8 cellular contexts compared by ENCODE assay signal in the genomic region with DNA sequence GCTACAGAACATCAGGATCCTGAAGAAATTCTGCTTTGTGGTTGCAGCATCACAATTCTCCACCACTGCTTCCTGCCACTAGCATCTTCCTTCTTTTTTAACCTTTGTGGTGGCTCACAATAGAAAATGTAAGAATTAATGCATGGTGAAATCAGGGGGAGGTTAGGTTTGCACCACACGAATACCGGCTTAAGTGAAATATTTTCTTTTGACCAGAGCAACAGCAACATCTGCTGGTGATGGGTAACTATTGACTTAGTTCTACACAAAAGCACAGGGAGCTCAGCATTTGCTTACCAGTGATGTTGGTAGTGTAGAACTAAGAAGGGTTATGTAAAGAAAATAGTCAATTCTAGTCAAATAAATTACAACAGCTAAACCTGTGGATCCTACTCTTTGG.
DNase-seq lines count a peak whose midpoint lies in the region; ATAC-seq and TF ChIP-seq lines count a peak whose summit lies in the region.

No MANE protein-coding gene starts in this region.

- peak; percentile 74 for ATAC-seq in stimulated activated naive CD8-positive, alpha-beta T cell treated with anti-CD3 and anti-CD28 coated beads, Interleukin-15, amount 100 ng/mL, for 72 hours
- no peak for ATAC-seq in stimulated activated naive CD8-positive, alpha-beta T cell treated with anti-CD3 and anti-CD28 coated beads, Interleukin-15, Interleukin-2, amounts not matched to agents 100 U/mL and 50 U/mL, for 24 hours
- peak; percentile 78 for ATAC-seq in HG02798 (IDR thresholded peaks at IDR 0.05; ENCODE audit: poor library complexity, unreplicated experiment)

- no peaks in the 10 kb centered on the region for H3K4me1 Mint-ChIP-seq in stimulated activated naive CD8-positive, alpha-beta T cell treated with anti-CD3 and anti-CD28 coated beads, Interleukin-15, amount 100 ng/mL, for 72 hours
- H3K4me1 Mint-ChIP-seq in chondrocyte (ENCODE audit: low read depth), result peaks cover 9% of the 10 kb centered on the region
- peaks cover 5% of the 10 kb centered on the region for H3K4me1 Mint-ChIP-seq in osteocyte (ENCODE audit: unreplicated experiment)

- peak in 1 of 2 donors; percentile 5 for DNase-seq in stimulated activated naive CD8-positive, alpha-beta T cell treated with anti-CD3 and anti-CD28 coated beads, Interleukin-15, amount 100 ng/mL, for 72 hours
- DNase-seq in stimulated activated naive CD8-positive, alpha-beta T cell treated with anti-CD3 and anti-CD28 coated beads, Interleukin-15, Interleukin-2, amounts not matched to agents 100 U/mL and 50 U/mL, for 24 hours, result no peak
- DNase-seq in NCI-H510A treated with DMSO at 0.1 percent for 48 hours (lab: John Stamatoyannopoulos, UW) (peak; percentile 57), chondrocyte (ENCODE audit: low spot score) (no peak), osteocyte (ENCODE audit: extremely low spot score, unreplicated experiment) (no peak)
- DNase-seq in activated effector memory CD4-positive, alpha-beta T cell treated with Interleukin-2 at 50 U/mL for 16 hours, result no peak
- DNase-seq in activated CD4-positive, alpha-beta T cell treated with anti-CD3 and anti-CD28 coated beads, Interleukin-2, amount 50 U/mL, for 1 hour, result no peak

- no peaks in the 10 kb centered on the region for H3K27me3 Mint-ChIP-seq in stimulated activated naive CD8-positive, alpha-beta T cell treated with anti-CD3 and anti-CD28 coated beads, Interleukin-15, amount 100 ng/mL, for 72 hours
- H3K27me3 Mint-ChIP-seq in chondrocyte (ENCODE audit: low read depth) (no peaks in the 10 kb centered on the region), osteocyte (ENCODE audit: unreplicated experiment) (no peaks in the 10 kb centered on the region)

- H3K4me3 Mint-ChIP-seq in stimulated activated naive CD8-positive, alpha-beta T cell treated with anti-CD3 and anti-CD28 coated beads, Interleukin-15, amount 100 ng/mL, for 72 hours, result no peak overlapping the region
- H3K4me3 Mint-ChIP-seq in chondrocyte (ENCODE audit: unreplicated experiment) (no peak overlapping the region), osteocyte (ENCODE audit: unreplicated experiment) (no peak overlapping the region)

- peaks cover 34% of the 10 kb centered on the region for H3K36me3 Mint-ChIP-seq in chondrocyte (ENCODE audit: low read depth)
- peaks cover 54% of the 10 kb centered on the region for H3K36me3 Mint-ChIP-seq in osteocyte (ENCODE audit: unreplicated experiment)

- H3K27ac Mint-ChIP-seq in stimulated activated naive CD8-positive, alpha-beta T cell treated with anti-CD3 and anti-CD28 coated beads, Interleukin-15, amount 100 ng/mL, for 72 hours, result no peak overlapping the region
- H3K27ac Mint-ChIP-seq in chondrocyte (ENCODE audit: unreplicated experiment) (no peak overlapping the region), osteocyte (ENCODE audit: unreplicated experiment) (peak overlapping the region; percentile 24)

- no peaks in the 10 kb centered on the region for H3K9me3 Mint-ChIP-seq in stimulated activated naive CD8-positive, alpha-beta T cell treated with anti-CD3 and anti-CD28 coated beads, Interleukin-15, amount 100 ng/mL, for 72 hours
- H3K9me3 Mint-ChIP-seq in chondrocyte (ENCODE audit: low read depth) (no peaks in the 10 kb centered on the region), osteocyte (ENCODE audit: unreplicated experiment) (no peaks in the 10 kb centered on the region)

- peak; percentile 64 for TF ChIP-seq CTCF in chondrocyte (IDR thresholded peaks at IDR 0.05)
- peak; percentile 33 for TF ChIP-seq CTCF in osteocyte (IDR thresholded peaks at IDR 0.05)
